Comparison of ENCODE assay signal across 2 cellular contexts in genomic region chr4:122662701-122663100, GRCh38.
TF ChIP-seq lines count a peak whose summit lies in the region.

No MANE protein-coding gene starts in this region.

TF ChIP-seq in HEK293, 187 proteins besides CTCF, POLR2A, EP300 and RAD21:
- peak; percentile 70 for TF ChIP-seq PRDM10 (tag by site-specific recombination; IDR thresholded peaks at IDR 0.05)
- TF ChIP-seq PRDM1 (tag by site-specific recombination; IDR thresholded peaks at IDR 0.05), result no peak
- TF ChIP-seq HOXC10 (CRISPR knock-in tag; IDR thresholded peaks at IDR 0.05), result no peak

TF ChIP-seq in K562, 482 proteins besides CTCF, POLR2A, EP300 and RAD21:
- TF ChIP-seq MEIS2 (IDR thresholded peaks at IDR 0.05; ENCODE audit: partially characterized antibody) (peak; percentile 21), ATF7 (IDR thresholded peaks at IDR 0.05) (peak; percentile 62; the same call in 1 of the 2 replicates), SMAD4 (CRISPR knock-in tag; conservative IDR thresholded peaks at IDR 0.05) (peak; percentile 35; the same call in 1 of the 2 replicates), MAZ (CRISPR knock-in tag; conservative IDR thresholded peaks at IDR 0.05 in 1 of 2, IDR thresholded peaks at IDR 0.05 in 1 of 2) (no peak), CC2D1A (IDR thresholded peaks at IDR 0.05) (no peak), CXXC5 (CRISPR knock-in tag; IDR thresholded peaks at IDR 0.05) (peak; percentile 13; the same call in 1 of the 2 replicates), PRDM10 (IDR thresholded peaks at IDR 0.05; ENCODE audit: partially characterized antibody) (peak; percentile 86), RCOR1 (IDR thresholded peaks at IDR 0.05; ENCODE audit: borderline replicate concordance in 1 of 2, low read depth in 2 of 2, low read length in 2 of 2) (0 out of 4 replicates have a peak, but pooled peaks of 1 of the 2 experiments have one; percentile 13)
